8 cellular contexts compared by ENCODE assay signal in genomic region chr16:351804-352520, GRCh38. TPM values are rescaled to one million over a fixed set of nuclear protein-coding genes. Genes with fewer than 3 reads are reported as not detected.
DNase-seq lines count a peak whose midpoint lies in the region; ATAC-seq and TF ChIP-seq lines count a peak whose summit lies in the region.

No MANE protein-coding gene starts in this region.

- peak overlapping the region; percentile 89 for H3K4me3 Mint-ChIP-seq in activated CD4-positive, alpha-beta memory T cell treated with anti-CD3 and anti-CD28 coated beads, Interleukin-2, amount 10 ng/mL, durations not matched to agents 7 days and 5 days

- peak; percentile 28 for ATAC-seq in GM18868 (IDR thresholded peaks at IDR 0.05; ENCODE audit: unreplicated experiment)
- peak; percentile 26 for ATAC-seq in HG03280 (IDR thresholded peaks at IDR 0.05; ENCODE audit: unreplicated experiment)

- peaks cover 28% of the 10 kb centered on the region for H3K36me3 Mint-ChIP-seq in activated CD4-positive, alpha-beta memory T cell treated with anti-CD3 and anti-CD28 coated beads, Interleukin-2, amount 10 ng/mL, durations not matched to agents 7 days and 5 days (ENCODE audit: low read depth)

- H3K27ac ChIP-seq in prostate gland: peak overlapping the region; percentile 42 to 48

- H3K36me3 ChIP-seq in prostate gland: no peaks in the 10 kb centered on the region

- peaks cover 7% of the 10 kb centered on the region for H3K4me1 ChIP-seq in prostate gland (replicated peaks)

- peaks cover 56% of the 10 kb centered on the region for H3K4me1 Mint-ChIP-seq in activated CD4-positive, alpha-beta memory T cell treated with anti-CD3 and anti-CD28 coated beads, Interleukin-2, amount 10 ng/mL, durations not matched to agents 7 days and 5 days

- H3K27me3 ChIP-seq in prostate gland (replicated peaks; ENCODE audit: insufficient read depth): no peaks in the 10 kb centered on the region

- POLR2A ChIA-PET in activated CD4-positive, alpha-beta memory T cell treated with anti-CD3 and anti-CD28 coated beads, Interleukin-2, amount 10 ng/mL, durations not matched to agents 7 days and 5 days (lab: Charles Lee): interaction anchor here (0.9 to 2.3 kb wide), 7 partner anchors 15 to 297 kb away, joined by 3 to 15 read pairs (median 4); partner anchors contain the start of genes DECR2, FAM234A and WDR90

- no peaks in the 10 kb centered on the region for H3K9me3 ChIP-seq in prostate gland

- peak; percentile 13 for TF ChIP-seq POLR2A in prostate gland (IDR thresholded peaks at IDR 0.05)

- DNase-seq in AG09309 (ENCODE audit: low read depth) (no peak), glomerular visceral epithelial cell (ENCODE audit: extremely low spot score) (peak; percentile 16), prostate gland (ENCODE audit: low spot score) (no peak), NCI-H526 treated with DMSO at 0.1 percent for 48 hours (lab: John Stamatoyannopoulos, UW) (no peak), NCI-H345 treated with DMSO at 0.1 percent for 48 hours (lab: John Stamatoyannopoulos, UW; ENCODE audit: unreplicated experiment) (no peak)
- peak; percentile 47 for DNase-seq in activated CD4-positive, alpha-beta memory T cell treated with anti-CD3 and anti-CD28 coated beads, Interleukin-2, amount 10 ng/mL, durations not matched to agents 7 days and 5 days

- TF ChIP-seq CTCF in AG09309 (IDR thresholded peaks at IDR 0.05; ENCODE audit: control insufficient read depth, insufficient read depth, low read depth, low read length, missing control alignments) (no peak), prostate gland (IDR thresholded peaks at IDR 0.05) (no peak)

- CTCF ChIA-PET in activated CD4-positive, alpha-beta memory T cell treated with anti-CD3 and anti-CD28 coated beads, Interleukin-2, amount 10 ng/mL, durations not matched to agents 7 days and 5 days (lab: Charles Lee): interaction anchor here (1.0 to 1.4 kb wide), 5 partner anchors 14 to 123 kb away, joined by 3 to 13 read pairs (median 8); partner anchors contain the start of genes FAM234A, LUC7L and MRPL28

- intact Hi-C loops in prostate gland (cut with DNase I): loop anchor here (5.0 kb wide), 1 partner anchor 125 kb away; the partner anchor contains the start of gene LUC7L

- H3K4me3 ChIP-seq in AG09309 (ENCODE audit: control insufficient read depth, low read depth, low read length) (peak overlapping the region; percentile 68), prostate gland (peak overlapping the region; percentile 60 to 69)

- under 1% methylated on average over 39 of the region's 95 CpGs for WGBS in prostate gland

- no peaks in the 10 kb centered on the region for H3K27me3 Mint-ChIP-seq in activated CD4-positive, alpha-beta memory T cell treated with anti-CD3 and anti-CD28 coated beads, Interleukin-2, amount 10 ng/mL, durations not matched to agents 7 days and 5 days

- H3K9me3 Mint-ChIP-seq in activated CD4-positive, alpha-beta memory T cell treated with anti-CD3 and anti-CD28 coated beads, Interleukin-2, amount 10 ng/mL, durations not matched to agents 7 days and 5 days: no peaks in the 10 kb centered on the region

- peak overlapping the region; percentile 86 for H3K27ac Mint-ChIP-seq in activated CD4-positive, alpha-beta memory T cell treated with anti-CD3 and anti-CD28 coated beads, Interleukin-2, amount 10 ng/mL, durations not matched to agents 7 days and 5 days

RNA-seq across cellular contexts. Expression of gene AXIN1, which starts 0.6 kb away (rescaled TPM):
- 10 to 100 TPM; 25.4 to 25.7 TPM for total RNA-seq in activated CD4-positive, alpha-beta memory T cell treated with anti-CD3 and anti-CD28 coated beads, Interleukin-2, amount 10 ng/mL, durations not matched to agents 7 days and 5 days
- total RNA-seq in prostate gland: 10 to 100 TPM; 31.2 to 35.2 TPM

RNA-seq across cellular contexts. Expression of gene MRPL28, which starts 18.4 kb away (rescaled TPM):
- total RNA-seq in activated CD4-positive, alpha-beta memory T cell treated with anti-CD3 and anti-CD28 coated beads, Interleukin-2, amount 10 ng/mL, durations not matched to agents 7 days and 5 days: 10 to 100 TPM; 71.4 to 72.6 TPM
- 10 to 100 TPM; 83.4 to 84.3 TPM for total RNA-seq in prostate gland

RNA-seq across cellular contexts. Expression of gene PGAP6, which starts 29.8 kb away (rescaled TPM):
- total RNA-seq in activated CD4-positive, alpha-beta memory T cell treated with anti-CD3 and anti-CD28 coated beads, Interleukin-2, amount 10 ng/mL, durations not matched to agents 7 days and 5 days: 10 to 100 TPM; 59.2 to 59.9 TPM
- 100 to 1,000 TPM in 1 of 2 donors, 10 to 100 TPM in 1; 36.8 to 207 TPM for total RNA-seq in prostate gland

RNA-seq across cellular contexts. Expression of gene NME4, which starts 45.0 kb away (rescaled TPM):
- total RNA-seq in activated CD4-positive, alpha-beta memory T cell treated with anti-CD3 and anti-CD28 coated beads, Interleukin-2, amount 10 ng/mL, durations not matched to agents 7 days and 5 days: 10 to 100 TPM; 33.9 to 34.0 TPM
- total RNA-seq in prostate gland: 100 to 1,000 TPM; 137 to 185 TPM

RNA-seq across cellular contexts. Expression of gene DECR2, which starts 49.7 kb away (rescaled TPM):
- total RNA-seq in activated CD4-positive, alpha-beta memory T cell treated with anti-CD3 and anti-CD28 coated beads, Interleukin-2, amount 10 ng/mL, durations not matched to agents 7 days and 5 days: 1 to 10 TPM; 3.0 to 3.3 TPM
- 10 to 100 TPM; 23.7 to 38.5 TPM for total RNA-seq in prostate gland

Comparison
In these comparisons a context has a peak if more than half of its experiments do, and no peak if none do; other contexts are left out.
1. DNase-seq: peak in activated CD4-positive, alpha-beta memory T cell treated with anti-CD3 and anti-CD28 coated beads, Interleukin-2, amount 10 ng/mL, durations not matched to agents 7 days and 5 days (single experiment) and glomerular visceral epithelial cell (single experiment); none in AG09309 (single experiment), prostate gland (single experiment), NCI-H526 treated with DMSO at 0.1 percent for 48 hours (single experiment) and NCI-H345 treated with DMSO at 0.1 percent for 48 hours (single experiment).